ENCODE assay signal across 9 cellular contexts in the genomic region with DNA sequence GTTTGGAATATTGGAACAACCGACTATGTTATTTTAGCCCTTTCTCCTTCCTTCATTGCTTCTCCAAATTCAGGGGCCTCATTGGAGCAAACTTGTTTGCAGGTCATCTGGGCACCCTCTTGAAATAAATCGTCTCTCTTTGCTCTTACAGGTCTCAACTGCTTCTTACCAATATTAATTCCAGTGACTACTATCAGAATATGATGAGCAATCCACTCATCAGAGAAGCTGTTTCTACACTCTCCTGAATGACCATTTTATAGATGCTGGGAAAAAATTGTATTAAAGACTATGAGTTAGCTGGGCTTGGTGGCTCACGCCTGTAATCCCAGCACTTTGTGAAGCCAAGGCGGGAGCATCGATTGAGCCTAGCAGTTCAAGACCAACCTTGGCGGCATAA. TPM values are rescaled to one million over a fixed set of nuclear protein-coding genes. Genes with fewer than 3 reads are reported as not detected.
DNase-seq lines count a peak whose midpoint lies in the region; ATAC-seq, FAIRE-seq and TF ChIP-seq lines count a peak whose summit lies in the region.
"Had no signal": no experiment of that assay in that cellular context is flagged by ENCODE, and none has a peak within 500 bp of the region (broad histone marks: within the 10 kb centered on the region; RNA-seq: fewer than 3 reads in every experiment).

No MANE protein-coding gene starts in this region.

- H3K9ac ChIP-seq in K562 (ENCODE audit: insufficient read depth in 1 of 2, low read depth in 2 of 2, low read length in 2 of 2) (peak overlapping the region in 1 of 2 experiments; percentile 18; a peak in 1 of 4 replicates), PC-3 (ENCODE audit: low read length) (no peak overlapping the region)

- TF ChIP-seq RAD21 in K562 (CRISPR knock-in tag; conservative IDR thresholded peaks at IDR 0.05 in 1 of 2, IDR thresholded peaks at IDR 0.05 in 1 of 2), result no peak

- H3K4me1 ChIP-seq in A673 (ENCODE audit: insufficient read depth, low read length, poor library complexity, severe bottlenecking) (peaks cover 13% of the 10 kb centered on the region), K562 (replicated peaks in 1 of 2; ENCODE audit: control insufficient read depth in 2 of 2, insufficient read depth in 2 of 2, low read length in 2 of 2) (peaks cover 36 to 52% of the 10 kb centered on the region in 2 experiments), PC-3 (ENCODE audit: insufficient read depth, low read length) (peaks cover 14% of the 10 kb centered on the region)
- H3K4me1 ChIP-seq in naive thymus-derived CD4-positive, alpha-beta T cell (ENCODE audit: control insufficient read depth in 2 of 2, insufficient read depth in 2 of 2, low read length in 2 of 2), result peaks cover 24 to 35% of the 10 kb centered on the region in 2 donors

- peak overlapping the region; percentile 91 for H3K27ac ChIP-seq in A673 (ENCODE audit: low read depth, low read length, poor library complexity, severe bottlenecking)
- peak overlapping the region; percentile 95 for H3K27ac ChIP-seq in HL-60 (replicated peaks)
- H3K27ac ChIP-seq in K562 (ENCODE audit: extremely low read depth, low read depth, low read length), result peak overlapping the region; percentile 26
- H3K27ac ChIP-seq in naive thymus-derived CD4-positive, alpha-beta T cell (ENCODE audit: low read depth, low read length), result peak overlapping the region; percentile 95
- H3K27ac ChIP-seq in PC-3 (ENCODE audit: low read length), result no peak overlapping the region

- H3F3A ChIP-seq in PC-3 (ENCODE audit: low read length, unreplicated experiment), result peaks cover 7% of the 10 kb centered on the region

- H3K9me1 ChIP-seq in K562 (ENCODE audit: control insufficient read depth, insufficient read depth, low read length), result no peaks in the 10 kb centered on the region

- POLR2A ChIA-PET in A673 (lab: Charles Lee; ENCODE audit: low non-redundant PET) (no interaction called here), K562 (lab: Yijun Ruan, JAX) (interaction anchor here (0.6 to 1.7 kb wide), 3 partner anchors 10 to 15 kb away, joined by 3 to 7 read pairs (median 3); a partner anchor contains a TSS), PC-3 (lab: Charles Lee; ENCODE audit: unreplicated experiment) (no interaction called here)
- POLR2A ChIA-PET in naive thymus-derived CD4-positive, alpha-beta T cell (lab: Charles Lee), result interaction anchor here (0.8 to 4.9 kb wide), 5 partner anchors 12 to 129 kb away, joined by 3 to 72 read pairs (median 12); a partner anchor contains a TSS

- CTCF ChIA-PET in A673 (lab: Charles Lee), result no interaction called here
- CTCF ChIA-PET in K562 (lab: Yijun Ruan, JAX; ENCODE audit: low intra/inter-chr PET ratio), result no interaction called here
- CTCF ChIA-PET in naive thymus-derived CD4-positive, alpha-beta T cell (lab: Charles Lee), result no interaction called here
- CTCF ChIA-PET in PC-3 (lab: Charles Lee), result no interaction called here

- H3K36me3 ChIP-seq in A673 (ENCODE audit: insufficient read depth, low read length, poor library complexity, severe bottlenecking) (no peaks in the 10 kb centered on the region), K562 (ENCODE audit: control insufficient read depth, insufficient read depth, low read length) (no peaks in the 10 kb centered on the region), PC-3 (ENCODE audit: low read depth, low read length) (no peaks in the 10 kb centered on the region)
- no peaks in the 10 kb centered on the region for H3K36me3 ChIP-seq in naive thymus-derived CD4-positive, alpha-beta T cell (ENCODE audit: control insufficient read depth in 2 of 3, insufficient read depth in 3 of 3, low read length in 3 of 3)

- no peak for TF ChIP-seq POLR2A in K562 (conservative IDR thresholded peaks at IDR 0.05)

- H3K27me3 Mint-ChIP-seq in naive thymus-derived CD4-positive, alpha-beta T cell, result no peaks in the 10 kb centered on the region

- ATAC-seq in K562, result no peak
- ATAC-seq in naive thymus-derived CD4-positive, alpha-beta T cell, result no peak
- ATAC-seq in HG02642 (IDR thresholded peaks at IDR 0.05; ENCODE audit: poor library complexity, unreplicated experiment), result no peak
- no peak for ATAC-seq in omental fat pad (ENCODE audit: low FRiP score)
- ATAC-seq in PC-3, result no peak

- FAIRE-seq in K562 (lab: Jason Lieb, UNC), result no peak

- H3K4me3 ChIP-seq in A673 (ENCODE audit: low read depth, low read length, poor library complexity, severe bottlenecking) (no peak overlapping the region), HL-60 (replicated peaks; ENCODE audit: insufficient read depth, low read length) (no peak overlapping the region), K562 (no peak overlapping the region), PC-3 (ENCODE audit: low read length) (no peak overlapping the region)
- H3K4me3 ChIP-seq in naive thymus-derived CD4-positive, alpha-beta T cell (ENCODE audit: low read length), result no peak overlapping the region

- TF ChIP-seq CTCF in A673 (conservative IDR thresholded peaks at IDR 0.05; ENCODE audit: low read depth, low read length), result no peak
- no peak for TF ChIP-seq CTCF in HL-60 (IDR thresholded peaks at IDR 0.05; ENCODE audit: insufficient read depth, low read length)
- no peak for TF ChIP-seq CTCF in K562 (IDR thresholded peaks at IDR 0.05 in 2 of 3, conservative IDR thresholded peaks at IDR 0.05 in 1 of 3; ENCODE audit: insufficient read depth in 2 of 3, low read depth in 1 of 3, low read length in 3 of 3)
- TF ChIP-seq CTCF in omental fat pad (IDR thresholded peaks at IDR 0.05), result no peak
- TF ChIP-seq CTCF in PC-3 (conservative IDR thresholded peaks at IDR 0.05; ENCODE audit: low read depth, low read length), result no peak

- H3K36me3 Mint-ChIP-seq in naive thymus-derived CD4-positive, alpha-beta T cell, result peaks cover 0 to 2% (median 0%) of the 10 kb centered on the region in 5 donors

- no peaks in the 10 kb centered on the region for H3K9me3 Mint-ChIP-seq in naive thymus-derived CD4-positive, alpha-beta T cell

- H4K20me1 ChIP-seq in K562 (replicated peaks; ENCODE audit: control insufficient read depth, insufficient read depth, low read length), result no peaks in the 10 kb centered on the region
- no peaks in the 10 kb centered on the region for H4K20me1 ChIP-seq in PC-3 (ENCODE audit: low read length)

- no peaks in the 10 kb centered on the region; the same call in 2 of the 3 replicates for H3K79me2 ChIP-seq in K562 (ENCODE audit: control insufficient read depth, insufficient read depth, low read length)
- H3K79me2 ChIP-seq in PC-3 (ENCODE audit: low read length), result no peaks in the 10 kb centered on the region

- peak overlapping the region in 8 of 9 donors; percentile 58 to 98 (median 94) for H3K27ac Mint-ChIP-seq in naive thymus-derived CD4-positive, alpha-beta T cell

- H3K9me3 ChIP-seq in A673 (ENCODE audit: low read depth, low read length, poor library complexity, severe bottlenecking) (no peaks in the 10 kb centered on the region), K562 (replicated peaks; ENCODE audit: control insufficient read depth, insufficient read depth, low read depth, low read length) (no peaks in the 10 kb centered on the region), PC-3 (ENCODE audit: low read length) (no peaks in the 10 kb centered on the region)
- H3K9me3 ChIP-seq in naive thymus-derived CD4-positive, alpha-beta T cell (ENCODE audit: control insufficient read depth in 2 of 3, low read length in 3 of 3), result no peaks in the 10 kb centered on the region

- peak overlapping the region; percentile 49 to 96 (median 68) for H3K4me3 Mint-ChIP-seq in naive thymus-derived CD4-positive, alpha-beta T cell

- no peak for TF ChIP-seq EP300 in K562 (IDR thresholded peaks at IDR 0.05; ENCODE audit: low read length)

- no peak for DNase-seq in A673 (ENCODE audit: low spot score)
- no peak for DNase-seq in HL-60 (ENCODE audit: low read depth in 1 of 2, low spot score in 1 of 2)
- no peak for DNase-seq in K562 (ENCODE audit: extremely low read depth in 1 of 4, low spot score in 3 of 4)
- DNase-seq in naive thymus-derived CD4-positive, alpha-beta T cell, result no peak
- DNase-seq in omental fat pad (ENCODE audit: low spot score), result no peak
- DNase-seq in cerebellar cortex (ENCODE audit: low spot score), result no peak
- DNase-seq in PC-3, result no peak

- no peaks in the 10 kb centered on the region for H3K9me2 ChIP-seq in PC-3 (replicated peaks; ENCODE audit: low read length)

- no TSS peak for BruUV-seq in A673 (replicated peaks; lab: Mats Ljungman, UMichigan)
- BruUV-seq in K562 (replicated peaks; lab: Mats Ljungman, UMichigan), result no TSS peak
- no TSS peak for BruUV-seq in PC-3 (replicated peaks; lab: Mats Ljungman, UMichigan)

- WGBS in K562 (ENCODE audit: insufficient coverage, low coverage, missing lambda C conversion rate), result 69% methylated on average over 6 of the region's 6 CpGs

- H3K4me2 ChIP-seq in K562 (ENCODE audit: insufficient read depth, low read length), result no peak overlapping the region
- no peak overlapping the region for H3K4me2 ChIP-seq in PC-3 (ENCODE audit: low read length)

- H3K27me3 ChIP-seq in A673 (replicated peaks; ENCODE audit: insufficient read depth, low read depth, low read length, poor library complexity), result no peaks in the 10 kb centered on the region
- no peaks in the 10 kb centered on the region for H3K27me3 ChIP-seq in HL-60 (ENCODE audit: insufficient read depth, poor library complexity, severe bottlenecking)
- H3K27me3 ChIP-seq in K562 (ENCODE audit: control insufficient read depth in 2 of 2, insufficient read depth in 2 of 2, low read length in 2 of 2), result no peaks in the 10 kb centered on the region
- no peaks in the 10 kb centered on the region for H3K27me3 ChIP-seq in naive thymus-derived CD4-positive, alpha-beta T cell (ENCODE audit: control insufficient read depth in 2 of 2, insufficient read depth in 2 of 2, low read length in 2 of 2)
- H3K27me3 ChIP-seq in PC-3 (ENCODE audit: low read length), result no peaks in the 10 kb centered on the region

- intact Hi-C loops in A673 (cut with micrococcal nuclease; ENCODE audit: unreplicated experiment) (loop anchor here (2.0 kb wide), 1 partner anchor 15 kb away; a partner anchor contains a TSS), K562 (cut with micrococcal nuclease) (no loop called here), PC-3 (cut with micrococcal nuclease) (no loop called here)
- intact Hi-C loops in naive thymus-derived CD4-positive, alpha-beta T cell (cut with micrococcal nuclease), result no loop called here

- peak overlapping the region; percentile 20; the same call in 1 of the 2 replicates for H2AFZ ChIP-seq in K562 (ENCODE audit: low read depth, low read length)
- H2AFZ ChIP-seq in PC-3 (ENCODE audit: low read length), result no peak overlapping the region

- in situ Hi-C loops in K562 (cut with MboI), result no loop called here

- peaks cover 17 to 53% (median 48%) of the 10 kb centered on the region in 7 donors for H3K4me1 Mint-ChIP-seq in naive thymus-derived CD4-positive, alpha-beta T cell

RNA-seq across cellular contexts. Expression of a gene that starts 12.5 kb away (rescaled TPM):
- 265 and 277 TPM in 2 replicates for total RNA-seq in A673 (2021)
- total RNA-seq in K562 (2011; cell fraction: chromatin; rRNA removed; ENCODE audit: low replicate concordance), result 85.6 and 109 TPM in 2 replicates
- 72.0 and 75.3 TPM in 2 replicates for total RNA-seq in K562 (2011; cell fraction: nucleolus; rRNA removed)
- 72.8 and 78.1 TPM in 2 replicates for total RNA-seq in K562 (2011; cell fraction: nucleoplasm; rRNA removed)
- total RNA-seq in K562 (2014; rRNA removed), result 475 and 482 TPM in 2 replicates
- total RNA-seq in K562 (2014; rRNA removed; fragmentation: Illumina TruSeq; extraction: Trizol), result 350 and 367 TPM in 2 replicates
- total RNA-seq in K562 (2015; rRNA removed; fragmentation: Illumina TruSeq; extraction: Trizol), result 425 and 438 TPM in 2 replicates
- 436 and 489 TPM in 2 replicates for total RNA-seq in K562 (2021)
- polyA plus RNA-seq in K562 (2011; rRNA removed), result 331 and 341 TPM in 2 replicates
- 281 and 294 TPM in 2 replicates for polyA plus RNA-seq in K562 (2011; cell fraction: cytosol; rRNA removed)
- 122 and 160 TPM in 2 replicates for polyA plus RNA-seq in K562 (2011; cell fraction: nucleus; rRNA removed)
- polyA plus RNA-seq in K562 (2012), result 322 and 499 TPM in 2 replicates
- polyA plus RNA-seq in K562 (2014; fragmentation: Illumina TruSeq; extraction: Trizol), result 450 and 461 TPM in 2 replicates
- polyA plus RNA-seq in K562 (2014; fragmentation: Nextera tagmentation; extraction: Ambion mirVana), result 100 to 1,000 TPM; 192 to 289 TPM
- polyA plus RNA-seq in K562 (2014; rRNA removed), result 390 and 416 TPM in 2 replicates
- 441 and 450 TPM in 2 replicates for polyA minus RNA-seq in K562 (2011; rRNA and poly(A)+ RNA removed)
- polyA minus RNA-seq in K562 (2011; cell fraction: cytosol; rRNA and poly(A)+ RNA removed), result 190 and 194 TPM in 2 replicates
- 39.4 and 62.3 TPM in 2 replicates for polyA minus RNA-seq in K562 (2011; cell fraction: nucleus; rRNA and poly(A)+ RNA removed)
- total RNA-seq in naive thymus-derived CD4-positive, alpha-beta T cell, result 100 to 1,000 TPM in 4 of 5 experiments, 10 to 100 TPM in 1; 88.1 to 449 (median 159) TPM
- 100 to 1,000 TPM; 193 to 269 TPM for polyA plus RNA-seq in naive thymus-derived CD4-positive, alpha-beta T cell
- 100 to 1,000 TPM; 140 to 345 (median 164) TPM for total RNA-seq in omental fat pad
- total RNA-seq in PC-3 (2014; rRNA removed), result 417 and 421 TPM in 2 replicates

RNA-seq across cellular contexts. Expression of a gene that starts 15.4 kb away (rescaled TPM):
- 1.3 and 2.8 TPM in 2 replicates for total RNA-seq in A673 (2021)
- 4.8 and 7.6 TPM in 2 replicates for total RNA-seq in K562 (2011; cell fraction: chromatin; rRNA removed; ENCODE audit: low replicate concordance)
- 4.8 and 5.1 TPM in 2 replicates for total RNA-seq in K562 (2011; cell fraction: nucleolus; rRNA removed)
- total RNA-seq in K562 (2011; cell fraction: nucleoplasm; rRNA removed), result 5.8 and 8.5 TPM in 2 replicates
- 2.7 and 3.2 TPM in 2 replicates for total RNA-seq in K562 (2014; rRNA removed)
- 4.1 and 4.3 TPM in 2 replicates for total RNA-seq in K562 (2014; rRNA removed; fragmentation: Illumina TruSeq; extraction: Trizol)
- 3.7 and 4.3 TPM in 2 replicates for total RNA-seq in K562 (2015; rRNA removed; fragmentation: Illumina TruSeq; extraction: Trizol)
- total RNA-seq in K562 (2021), result 1.9 and 3.5 TPM in 2 replicates
- polyA plus RNA-seq in K562 (2011; rRNA removed), result 5.5 and 5.9 TPM in 2 replicates
- 4.7 and 4.9 TPM in 2 replicates for polyA plus RNA-seq in K562 (2011; cell fraction: cytosol; rRNA removed)
- 2.3 and 3.1 TPM in 2 replicates for polyA plus RNA-seq in K562 (2011; cell fraction: nucleus; rRNA removed)
- 2.6 and 6.6 TPM in 2 replicates for polyA plus RNA-seq in K562 (2012)
- 4.1 and 4.2 TPM in 2 replicates for polyA plus RNA-seq in K562 (2014; fragmentation: Illumina TruSeq; extraction: Trizol)
- 1 to 10 TPM; 6.1 to 6.5 TPM for polyA plus RNA-seq in K562 (2014; fragmentation: Nextera tagmentation; extraction: Ambion mirVana)
- polyA plus RNA-seq in K562 (2014; rRNA removed), result 3.2 and 3.7 TPM in 2 replicates
- polyA minus RNA-seq in K562 (2011; rRNA and poly(A)+ RNA removed), result 1.4 and 1.7 TPM in 2 replicates
- polyA minus RNA-seq in K562 (2011; cell fraction: cytosol; rRNA and poly(A)+ RNA removed), result 1.3 and 1.7 TPM in 2 replicates
- polyA minus RNA-seq in K562 (2011; cell fraction: nucleus; rRNA and poly(A)+ RNA removed), result 1.3 and 2.7 TPM in 2 replicates
- total RNA-seq in naive thymus-derived CD4-positive, alpha-beta T cell, result 10 to 100 TPM in 1 of 5 experiments, 1 to 10 TPM in 4; 4.1 to 12.0 (median 5.9) TPM
- polyA plus RNA-seq in naive thymus-derived CD4-positive, alpha-beta T cell, result 1 to 10 TPM; 5.9 to 6.8 TPM
- 1 to 10 TPM; 3.7 to 9.2 (median 6.8) TPM for total RNA-seq in omental fat pad
- total RNA-seq in PC-3 (2014; rRNA removed), result 7.0 and 9.4 TPM in 2 replicates

RNA-seq across cellular contexts. Expression of a gene that starts 50.1 kb away (rescaled TPM):
- total RNA-seq in A673 (2021), result not detected in 2 replicates
- total RNA-seq in K562 (2011; cell fraction: chromatin; rRNA removed; ENCODE audit: low replicate concordance), result not detected in 2 replicates
- not detected in 2 replicates for total RNA-seq in K562 (2011; cell fraction: nucleolus; rRNA removed)
- total RNA-seq in K562 (2011; cell fraction: nucleoplasm; rRNA removed), result not detected in 2 replicates
- total RNA-seq in K562 (2014; rRNA removed), result not detected in 2 replicates
- total RNA-seq in K562 (2014; rRNA removed; fragmentation: Illumina TruSeq; extraction: Trizol), result not detected in 2 replicates
- total RNA-seq in K562 (2015; rRNA removed; fragmentation: Illumina TruSeq; extraction: Trizol), result not detected in 2 replicates
- not detected in 2 replicates for total RNA-seq in K562 (2021)
- polyA plus RNA-seq in K562 (2011; rRNA removed), result not detected in 2 replicates
- 0.07 TPM in 1 of 2 replicates, not detected in the other for polyA plus RNA-seq in K562 (2011; cell fraction: cytosol; rRNA removed)
- not detected in 2 replicates for polyA plus RNA-seq in K562 (2011; cell fraction: nucleus; rRNA removed)
- polyA plus RNA-seq in K562 (2012), result 0.37 TPM in 1 of 2 replicates, not detected in the other
- not detected in 2 replicates for polyA plus RNA-seq in K562 (2014; fragmentation: Illumina TruSeq; extraction: Trizol)
- not detected for polyA plus RNA-seq in K562 (2014; fragmentation: Nextera tagmentation; extraction: Ambion mirVana)
- polyA plus RNA-seq in K562 (2014; rRNA removed), result 0.94 TPM in 1 of 2 replicates, not detected in the other
- not detected in 2 replicates for polyA minus RNA-seq in K562 (2011; rRNA and poly(A)+ RNA removed)
- polyA minus RNA-seq in K562 (2011; cell fraction: cytosol; rRNA and poly(A)+ RNA removed), result not detected in 2 replicates
- not detected in 2 replicates for polyA minus RNA-seq in K562 (2011; cell fraction: nucleus; rRNA and poly(A)+ RNA removed)
- total RNA-seq in naive thymus-derived CD4-positive, alpha-beta T cell, result not detected
- polyA plus RNA-seq in naive thymus-derived CD4-positive, alpha-beta T cell, result not detected
- total RNA-seq in omental fat pad, result not detected
- not detected in 2 replicates for total RNA-seq in PC-3 (2014; rRNA removed)
- total RNA-seq: dermis blood vessel endothelial cell had no signal

Comparison
In these comparisons a context has a peak if more than half of its experiments do, and no peak if none do; other contexts are left out.
1. POLR2A ChIA-PET loops: an anchor here in K562 (0.6 to 1.7 kb wide) and naive thymus-derived CD4-positive, alpha-beta T cell (0.8 to 4.9 kb wide); none called in A673 and PC-3.